15 cellular contexts compared by ENCODE assay signal in genomic region chrX:116239944-116240391, GRCh38.
A peak's percentile ranks its signal among the peaks of the same experiment; 100 is the strongest.
DNase-seq lines count a peak whose midpoint lies in the region; ATAC-seq, FAIRE-seq and TF ChIP-seq lines count a peak whose summit lies in the region.
"Had no signal": no experiment of that assay in that cellular context is flagged by ENCODE, and none has a peak within 500 bp of the region (broad histone marks: within the 10 kb centered on the region; RNA-seq: fewer than 3 reads in every experiment).

No MANE protein-coding gene starts in this region.

- POLR2A ChIA-PET in A549 (lab: Yijun Ruan, JAX), result no interaction called here

- H3K4me1 ChIP-seq in A549 (peaks cover 14% of the 10 kb centered on the region; the same call in 2 of the 3 replicates), breast epithelium (no peaks in the 10 kb centered on the region), lower lobe of right lung (no peaks in the 10 kb centered on the region)
- H3K4me1 ChIP-seq: gastrocnemius medialis, spleen had no signal

- no peak for DNase-seq in A549 (ENCODE audit: low read depth in 1 of 2, low spot score in 1 of 2)
- DNase-seq in NCI-H1048 (lab: John Stamatoyannopoulos, UW), result peak; percentile 1
- no peak for DNase-seq in breast epithelium (ENCODE audit: low spot score in 2 of 2)
- DNase-seq in lower lobe of right lung, result no peak
- DNase-seq in activated CD8-positive, alpha-beta memory T cell treated with anti-CD3 and anti-CD28 coated beads, Interleukin-2, amount 50 U/mL, for 4 hours, result no peak
- no peak for DNase-seq in NCI-H510A treated with DMSO at 0.1 percent for 48 hours (lab: John Stamatoyannopoulos, UW)
- DNase-seq: cerebellar nuclear complex, gastrocnemius medialis, islet precursor cell, NCI-H1694 treated with DMSO at 0.1 percent for 48 hours, spleen, T-helper 17 cell had no signal

- no peaks in the 10 kb centered on the region for H3K36me3 ChIP-seq in breast epithelium
- H3K36me3 ChIP-seq in lower lobe of right lung, result no peaks in the 10 kb centered on the region
- H3K36me3 ChIP-seq: gastrocnemius medialis, spleen had no signal

- H3K9me3 ChIP-seq in A549, result peaks cover 3% of the 10 kb centered on the region; the same call in 2 of the 3 replicates
- no peaks in the 10 kb centered on the region for H3K9me3 ChIP-seq in breast epithelium
- no peaks in the 10 kb centered on the region for H3K9me3 ChIP-seq in lower lobe of right lung
- H3K9me3 ChIP-seq: gastrocnemius medialis had no signal

- WGBS in A549 (ENCODE audit: missing lambda C conversion rate), result 9% methylated on average over 4 of the region's 4 CpGs

- TF ChIP-seq CTCF in A549 (IDR thresholded peaks at IDR 0.05) (no peak), breast epithelium (IDR thresholded peaks at IDR 0.05) (no peak), lower lobe of right lung (IDR thresholded peaks at IDR 0.05) (no peak)

- TF ChIP-seq EP300 in A549 (IDR thresholded peaks at IDR 0.05), result no peak

- intact Hi-C loops in breast epithelium (cut with DNase I; ENCODE audit: low total_unique reads) (no loop called here), lower lobe of right lung (cut with DNase I) (no loop called here)

- no peak for FAIRE-seq in A549 (lab: Jason Lieb, UNC)
- FAIRE-seq: urothelium cell line had no signal

- H3K4me2 ChIP-seq in A549, result peak overlapping the region; percentile 49

- 0 out of 6 replicates have a peak, but pooled peaks of 1 of the 2 experiments have one; percentile 23 for ATAC-seq in A549
- peak; percentile 21 to 79 for ATAC-seq in lower lobe of right lung
- no peak for ATAC-seq in GM21825 (IDR thresholded peaks at IDR 0.05; ENCODE audit: unreplicated experiment)
- ATAC-seq in GM19023 (IDR thresholded peaks at IDR 0.05; ENCODE audit: unreplicated experiment), result no peak
- ATAC-seq: gastrocnemius medialis, T-helper 17 cell had no signal

- TF ChIP-seq POLR2A in A549 (IDR thresholded peaks at IDR 0.05; ENCODE audit: low read length), result no peak
- no peak for TF ChIP-seq POLR2A in breast epithelium (IDR thresholded peaks at IDR 0.05)

- H3K27ac ChIP-seq in A549 (peak overlapping the region; percentile 59 to 67; a peak in 5 of 6 replicates), breast epithelium (peak overlapping the region; percentile 62 to 75), lower lobe of right lung (peak overlapping the region; percentile 31)
- H3K27ac ChIP-seq: gastrocnemius medialis had no signal

- H3K27me3 ChIP-seq in breast epithelium (no peaks in the 10 kb centered on the region), lower lobe of right lung (ENCODE audit: low read depth) (no peaks in the 10 kb centered on the region)
- H3K27me3 ChIP-seq: gastrocnemius medialis, spleen had no signal

- no peak overlapping the region for H3K4me3 ChIP-seq in A549
- peak overlapping the region in 2 of 3 donors; percentile 28 to 29 for H3K4me3 ChIP-seq in breast epithelium
- no peak overlapping the region for H3K4me3 ChIP-seq in lower lobe of right lung
- H3K4me3 ChIP-seq: gastrocnemius medialis, spleen had no signal

- no peak for TF ChIP-seq RAD21 in A549 (conservative IDR thresholded peaks at IDR 0.05 in 1 of 2, IDR thresholded peaks at IDR 0.05 in 1 of 2)

- CTCF ChIA-PET in A549 (lab: Yijun Ruan, JAX), result no interaction called here

TF ChIP-seq in A549, 52 proteins besides CTCF, POLR2A, EP300 and RAD21:
- TF ChIP-seq ESRRA (IDR thresholded peaks at IDR 0.05; ENCODE audit: borderline replicate concordance, low read length) (no peak), HES2 (IDR thresholded peaks at IDR 0.05) (no peak), HOXB5 (CRISPR knock-in tag; IDR thresholded peaks at IDR 0.05) (no peak), NFE2L2 (conservative IDR thresholded peaks at IDR 0.05; ENCODE audit: low read length) (no peak), USF2 (IDR thresholded peaks at IDR 0.05) (no peak), PHF8 (IDR thresholded peaks at IDR 0.05; ENCODE audit: borderline replicate concordance, low read depth) (no peak), EHMT2 (IDR thresholded peaks at IDR 0.05; ENCODE audit: low read depth) (no peak), KDM5A (IDR thresholded peaks at IDR 0.05) (no peak), HOXA7 (CRISPR knock-in tag; IDR thresholded peaks at IDR 0.05) (no peak), JUN (IDR thresholded peaks at IDR 0.05) (no peak), TFCP2L1 (CRISPR knock-in tag; IDR thresholded peaks at IDR 0.05) (no peak), BCL3 (IDR thresholded peaks at IDR 0.05) (no peak), CHD4 (IDR thresholded peaks at IDR 0.05; ENCODE audit: borderline replicate concordance) (no peak)

Comparison
In these comparisons a context has a peak if more than half of its experiments do, and no peak if none do; other contexts are left out.
1. ATAC-seq: peak in lower lobe of right lung (2 of 2); none in GM21825 (single experiment) and GM19023 (single experiment).
2. H3K4me3 ChIP-seq: peak in breast epithelium (2 of 3); none in A549 (single experiment) and lower lobe of right lung (single experiment).
3. Peak in every context shown above with its lines, with median percentiles within 50 percentile points of each other: H3K27ac ChIP-seq.